ENCODE assay signal across 9 cellular contexts in genomic region chr16:81405702-81406113, GRCh38. TPM values are rescaled to one million over a fixed set of nuclear protein-coding genes. Genes with fewer than 3 reads are reported as not detected.
A peak's percentile ranks its signal among the peaks of the same experiment; 100 is the strongest.
DNase-seq lines count a peak whose midpoint lies in the region; TF ChIP-seq lines count a peak whose summit lies in the region.
"Had no signal": no experiment of that assay in that cellular context is flagged by ENCODE, and none has a peak within 500 bp of the region (broad histone marks: within the 10 kb centered on the region; RNA-seq: fewer than 3 reads in every experiment).

No MANE protein-coding gene starts in this region.

- intact Hi-C loops in A673 (cut with micrococcal nuclease; ENCODE audit: unreplicated experiment): no loop called here

- no TSS peak for BruUV-seq in A673 (replicated peaks; lab: Mats Ljungman, UMichigan)

- no peak overlapping the region for H3K27ac ChIP-seq in Peyer's patch
- H3K27ac ChIP-seq in A673 (ENCODE audit: low read depth, low read length, poor library complexity, severe bottlenecking): no peak overlapping the region

- H3K27me3 ChIP-seq in Peyer's patch (no peaks in the 10 kb centered on the region), A673 (replicated peaks; ENCODE audit: insufficient read depth, low read depth, low read length, poor library complexity) (no peaks in the 10 kb centered on the region)

- POLR2A ChIA-PET in A673 (lab: Charles Lee; ENCODE audit: low non-redundant PET): no interaction called here

- H3K9me3 ChIP-seq in Peyer's patch (no peaks in the 10 kb centered on the region), A673 (ENCODE audit: low read depth, low read length, poor library complexity, severe bottlenecking) (no peaks in the 10 kb centered on the region)

- peak in 3 of 6 experiments; percentile 28 to 37 (median 35) for TF ChIP-seq CTCF in Peyer's patch (IDR thresholded peaks at IDR 0.05)
- peak; percentile 45 for TF ChIP-seq CTCF in epithelial cell of proximal tubule (conservative IDR thresholded peaks at IDR 0.05; ENCODE audit: low read depth, low read length)
- TF ChIP-seq CTCF in A673 (conservative IDR thresholded peaks at IDR 0.05; ENCODE audit: low read depth, low read length): no peak

- CTCF ChIA-PET in A673 (lab: Charles Lee): no interaction called here

- H3K4me3 ChIP-seq in Peyer's patch (no peak overlapping the region), epithelial cell of proximal tubule (ENCODE audit: low read depth, low read length) (no peak overlapping the region), A673 (ENCODE audit: low read depth, low read length, poor library complexity, severe bottlenecking) (no peak overlapping the region)

- H3K4me1 ChIP-seq in Peyer's patch (peaks cover 0 to 9% (median 3%) of the 10 kb centered on the region in 4 donors), A673 (ENCODE audit: insufficient read depth, low read length, poor library complexity, severe bottlenecking) (no peaks in the 10 kb centered on the region)

- H3K36me3 ChIP-seq in Peyer's patch (no peaks in the 10 kb centered on the region), A673 (ENCODE audit: insufficient read depth, low read length, poor library complexity, severe bottlenecking) (no peaks in the 10 kb centered on the region)

- DNase-seq in ELR (ENCODE audit: low read depth): peak; percentile 98
- peak in 2 of 3 donors; percentile 60 to 67 for DNase-seq in Peyer's patch
- peak; percentile 95 for DNase-seq in epithelial cell of proximal tubule (ENCODE audit: low read depth)
- peak; percentile 96 for DNase-seq in non-pigmented ciliary epithelial cell (ENCODE audit: low read depth)
- no peak for DNase-seq in NCI-H2081 treated with DMSO at 0.1 percent for 48 hours (lab: John Stamatoyannopoulos, UW)
- no peak for DNase-seq in NCI-H2107 treated with DMSO at 0.1 percent for 48 hours (lab: John Stamatoyannopoulos, UW; ENCODE audit: unreplicated experiment)
- DNase-seq in NAMALWA (ENCODE audit: low spot score): no peak
- DNase-seq in A673 (ENCODE audit: low spot score): no peak
- DNase-seq: activated naive CD4-positive, alpha-beta T cell treated with anti-CD3 and anti-CD28 coated beads, Interleukin-2, amount 50 U/mL, for 16 hours had no signal

- TF ChIP-seq POLR2A in Peyer's patch (IDR thresholded peaks at IDR 0.05): no peak

RNA-seq across cellular contexts. Expression of gene CMIP, which starts 38.9 kb away (rescaled TPM):
- total RNA-seq in Peyer's patch (100 to 1,000 TPM in 1 of 4 donors, 10 to 100 TPM in 3; 44.6 to 152 (median 76.5) TPM), epithelial cell of proximal tubule (13.6 and 19.1 TPM in 2 replicates), A673 (2021) (24.7 and 25.5 TPM in 2 replicates)

Comparison
In these comparisons a context has a peak if more than half of its experiments do, and no peak if none do; other contexts are left out.
1. DNase-seq: peak in ELR (single experiment), Peyer's patch (2 of 3), epithelial cell of proximal tubule (single experiment) and non-pigmented ciliary epithelial cell (single experiment); none in NCI-H2081 treated with DMSO at 0.1 percent for 48 hours (single experiment), NCI-H2107 treated with DMSO at 0.1 percent for 48 hours (single experiment), NAMALWA (single experiment) and A673 (single experiment).